ENCODE assay signal across 27 cellular contexts in the genomic region with DNA sequence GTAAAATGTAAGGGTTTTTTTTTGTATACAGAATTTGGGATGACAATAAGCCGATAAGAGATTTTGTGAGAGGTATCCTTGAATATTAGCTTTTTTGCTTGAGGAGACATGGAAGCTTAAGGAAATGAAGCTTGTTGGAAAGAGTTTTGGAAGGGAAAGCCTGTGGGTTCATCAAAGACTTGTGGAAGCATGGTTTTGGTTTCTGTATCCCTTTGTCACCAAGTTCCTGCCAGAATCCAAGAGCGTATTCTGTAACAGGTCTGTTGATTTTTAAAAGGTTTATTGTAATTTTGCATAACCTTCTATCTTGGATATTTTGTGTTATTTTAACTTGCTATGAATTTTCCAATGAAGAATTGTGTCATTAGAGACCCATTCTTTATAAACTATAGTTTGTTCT.
"Had no signal": no experiment of that assay in that cellular context is flagged by ENCODE, and none has a peak within 500 bp of the region (broad histone marks: within the 10 kb centered on the region; RNA-seq: fewer than 3 reads in every experiment).

No MANE protein-coding gene starts in this region.

- H2AFZ ChIP-seq: hepatocyte, neural progenitor cell, parathyroid adenoma had no signal

- H3K4me1 ChIP-seq: heart left ventricle, left lung, neural progenitor cell, parathyroid adenoma, right lobe of liver, upper lobe of right lung, vagina had no signal

- H3K4me3 Mint-ChIP-seq: effector memory CD8-positive, alpha-beta T cell; natural killer cell; neural progenitor cell; stimulated activated naive CD8-positive, alpha-beta T cell treated with anti-CD3 and anti-CD28 coated beads, Interleukin-15, amount 100 ng/mL, for 72 hours had no signal

- H3K27ac ChIP-seq: esophagus squamous epithelium, gastroesophageal sphincter, heart left ventricle, hepatocyte, left lung, neural progenitor cell, parathyroid adenoma, right lobe of liver, suprapubic skin, transverse colon, upper lobe of right lung, vagina had no signal

- H3K9me3 Mint-ChIP-seq: effector memory CD8-positive, alpha-beta T cell; natural killer cell; neural progenitor cell; stimulated activated naive CD8-positive, alpha-beta T cell treated with anti-CD3 and anti-CD28 coated beads, Interleukin-15, amount 100 ng/mL, for 72 hours had no signal

- H3K36me3 Mint-ChIP-seq: natural killer cell had no signal

- H3K27me3 Mint-ChIP-seq: effector memory CD8-positive, alpha-beta T cell; progenitor cell of endocrine pancreas; stimulated activated naive CD8-positive, alpha-beta T cell treated with anti-CD3 and anti-CD28 coated beads, Interleukin-15, amount 100 ng/mL, for 72 hours had no signal

- H3K4me1 Mint-ChIP-seq: natural killer cell; neural progenitor cell; stimulated activated naive CD8-positive, alpha-beta T cell treated with anti-CD3 and anti-CD28 coated beads, Interleukin-15, amount 100 ng/mL, for 72 hours had no signal

- ATAC-seq: effector memory CD8-positive, alpha-beta T cell; gastroesophageal sphincter; heart left ventricle; left lung; natural killer cell; stimulated activated naive CD8-positive, alpha-beta T cell treated with anti-CD3 and anti-CD28 coated beads, Interleukin-15, amount 100 ng/mL, for 72 hours; upper lobe of right lung had no signal

- DNase-seq: cortex of kidney; effector memory CD8-positive, alpha-beta T cell; erythroblast; esophagus squamous epithelium; heart left ventricle; kidney; left lung; mesendoderm; natural killer cell; right lobe of liver; stimulated activated CD4-positive, alpha-beta T cell treated with anti-CD3 and anti-CD28 coated beads, Interleukin-12 subunit alpha, Interleukin-12 subunit beta, amount 100 ng/mL, for 4 hours; stimulated activated CD4-positive, alpha-beta T cell treated with anti-CD3 and anti-CD28 coated beads, Interleukin-1b, Interleukin-23, amount 100 ng/mL, for 48 hours; stimulated activated CD4-positive, alpha-beta T cell treated with anti-CD3 and anti-CD28 coated beads, Interleukin-4, amount 100 ng/mL, for 1 hour; stimulated activated CD8-positive, alpha-beta memory T cell treated with anti-CD3 and anti-CD28 coated beads, Interleukin-4, amount 100 ng/mL, for 48 hours; stimulated activated naive CD4-positive, alpha-beta T cell; stimulated activated naive CD8-positive, alpha-beta T cell treated with anti-CD3 and anti-CD28 coated beads, Interleukin-15, amount 100 ng/mL, for 72 hours; transverse colon; upper lobe of right lung had no signal

- H3K27me3 ChIP-seq: esophagus squamous epithelium, gastroesophageal sphincter, heart left ventricle, hepatocyte, left lung, neural progenitor cell, right lobe of liver, suprapubic skin, transverse colon, upper lobe of right lung, vagina had no signal

- H3K4me2 ChIP-seq: hepatocyte, neural progenitor cell, smooth muscle cell had no signal

- H3K27ac Mint-ChIP-seq: natural killer cell, neural progenitor cell, progenitor cell of endocrine pancreas had no signal

- FAIRE-seq: endometrium, kidney had no signal

- H3K4me3 ChIP-seq: esophagus squamous epithelium, gastroesophageal sphincter, heart left ventricle, hepatocyte, left lung, neural progenitor cell, right lobe of liver, smooth muscle cell, suprapubic skin, transverse colon, upper lobe of right lung, vagina had no signal

- H3K79me2 ChIP-seq: parathyroid adenoma had no signal
